Comparison of ENCODE assay signal across 21 cellular contexts in the genomic region with DNA sequence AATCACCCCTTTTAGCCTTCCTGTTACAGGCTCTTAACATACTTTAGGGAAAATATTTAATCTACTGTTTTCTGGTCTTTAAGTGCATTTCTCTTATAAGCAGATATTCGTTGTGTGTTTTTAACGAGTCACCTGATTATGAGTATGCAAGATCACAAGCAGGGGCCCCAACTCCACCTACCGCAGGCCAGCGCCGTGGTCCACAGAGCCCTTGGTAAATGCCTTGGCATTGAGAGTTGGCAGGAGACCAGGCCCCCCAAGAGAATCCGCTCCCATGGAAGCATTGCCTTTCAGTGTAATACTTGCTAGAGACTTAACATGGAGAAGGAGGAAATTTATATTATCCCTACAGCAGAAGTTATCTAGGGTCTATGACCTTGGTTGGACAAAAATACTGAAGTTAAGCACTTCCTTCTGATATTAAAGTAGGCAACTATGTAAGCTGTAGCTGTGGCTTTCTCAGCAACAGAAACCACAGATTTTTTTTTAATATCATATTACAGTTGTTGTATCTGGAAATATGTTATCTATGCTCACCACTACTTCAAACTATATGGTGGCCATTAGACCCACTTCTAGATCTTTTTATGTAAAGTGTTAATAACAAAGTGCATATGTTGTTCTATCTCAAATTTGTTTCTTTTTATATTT.
DNase-seq lines count a peak whose midpoint lies in the region; TF ChIP-seq lines count a peak whose summit lies in the region.
"Had no signal": no experiment of that assay in that cellular context is flagged by ENCODE, and none has a peak within 500 bp of the region (broad histone marks: within the 10 kb centered on the region; RNA-seq: fewer than 3 reads in every experiment).

No MANE protein-coding gene starts in this region.

- DNase-seq in EH (ENCODE audit: low read depth): peak; percentile 38
- peak; percentile 11 for DNase-seq in SW480 (ENCODE audit: low spot score)
- DNase-seq in dedifferentiated amniotic fluid mesenchymal stem cell (ENCODE audit: extremely low spot score): peak; percentile 31
- peak; percentile 5 for DNase-seq in myocyte (ENCODE audit: low read depth)
- no peak for DNase-seq in Caco-2
- no peak for DNase-seq in iPS-NIHi7 (ENCODE audit: extremely low spot score)
- DNase-seq in AG20443 (ENCODE audit: low spot score): no peak
- DNase-seq in NCI-H2227 (lab: John Stamatoyannopoulos, UW; ENCODE audit: unreplicated experiment): no peak
- DNase-seq: Calu3; CD8-positive, alpha-beta T cell; KBM-7; NCI-H1105 treated with DMSO at 0.1 percent for 48 hours; NCI-H146; NCI-H2029; NCI-H446 treated with DMSO at 0.1 percent for 48 hours; NCI-H526 treated with DMSO at 0.1 percent for 48 hours; Right ventricle myocardium superior; RPMI8226 had no signal

- H3K9me3 Mint-ChIP-seq in Caco-2 (ENCODE audit: unreplicated experiment): no peaks in the 10 kb centered on the region
- H3K9me3 Mint-ChIP-seq: CD8-positive, alpha-beta T cell had no signal

- H3K9me3 ChIP-seq in Caco-2: no peaks in the 10 kb centered on the region
- H3K9me3 ChIP-seq: A549, SJSA1 had no signal

- no peaks in the 10 kb centered on the region for H3K36me3 Mint-ChIP-seq in Caco-2 (ENCODE audit: insufficient read depth, unreplicated experiment)
- H3K36me3 Mint-ChIP-seq: CD8-positive, alpha-beta T cell had no signal

- intact Hi-C loops in Caco-2 (cut with micrococcal nuclease; ENCODE audit: unreplicated experiment): no loop called here

- no TSS peak for BruUV-seq in Caco-2 (replicated peaks; lab: Mats Ljungman, UMichigan)

- TF ChIP-seq CTCF in Caco-2 (IDR thresholded peaks at IDR 0.05; ENCODE audit: insufficient read depth in 1 of 2, low read depth in 1 of 2, low read length in 1 of 2, severe bottlenecking in 1 of 2, unreplicated experiment in 1 of 2): no peak

- POLR2A ChIA-PET in Caco-2 (lab: Charles Lee): no interaction called here

- peaks cover 6% of the 10 kb centered on the region; the same call in 1 of the 2 replicates for H3K4me1 ChIP-seq in Caco-2
- H3K4me1 ChIP-seq: A549 had no signal

- H3K27ac Mint-ChIP-seq in Caco-2 (ENCODE audit: unreplicated experiment): no peak overlapping the region
- H3K27ac Mint-ChIP-seq: B cell; CD8-positive, alpha-beta T cell had no signal

- peaks cover 6% of the 10 kb centered on the region for H3K4me1 Mint-ChIP-seq in Caco-2 (ENCODE audit: low read depth, unreplicated experiment)
- H3K4me1 Mint-ChIP-seq: B cell had no signal

- no peaks in the 10 kb centered on the region for H3K27me3 ChIP-seq in Caco-2 (replicated peaks; ENCODE audit: control insufficient read depth, insufficient read depth, low read length)
- H3K27me3 ChIP-seq: SJSA1 had no signal

- CTCF ChIA-PET in Caco-2 (lab: Charles Lee): interaction anchor here (1.0 kb wide), 1 partner anchor 106 kb away, joined by 3 read pairs; no protein-coding TSS in a partner anchor

- H3K36me3 ChIP-seq in Caco-2 (ENCODE audit: control insufficient read depth, insufficient read depth, low read length): no peaks in the 10 kb centered on the region
- H3K36me3 ChIP-seq: SJSA1 had no signal

- no peak overlapping the region for H3K4me3 ChIP-seq in Caco-2 (ENCODE audit: low read depth, low read length)
- H3K4me3 ChIP-seq: A549, SJSA1 had no signal

- no peaks in the 10 kb centered on the region for H3K27me3 Mint-ChIP-seq in Caco-2 (ENCODE audit: insufficient read depth, unreplicated experiment)
- H3K27me3 Mint-ChIP-seq: B cell had no signal

- H3K4me3 Mint-ChIP-seq in Caco-2 (ENCODE audit: unreplicated experiment): no peak overlapping the region
- H3K4me3 Mint-ChIP-seq: B cell; CD8-positive, alpha-beta T cell had no signal

Comparison
In these comparisons a context has a peak if more than half of its experiments do, and no peak if none do; other contexts are left out.
1. DNase-seq: peak in EH (single experiment), SW480 (single experiment), dedifferentiated amniotic fluid mesenchymal stem cell (single experiment) and myocyte (single experiment); none in Caco-2 (0 of 2), iPS-NIHi7 (single experiment), AG20443 (single experiment) and NCI-H2227 (single experiment).